In the genomic region with DNA sequence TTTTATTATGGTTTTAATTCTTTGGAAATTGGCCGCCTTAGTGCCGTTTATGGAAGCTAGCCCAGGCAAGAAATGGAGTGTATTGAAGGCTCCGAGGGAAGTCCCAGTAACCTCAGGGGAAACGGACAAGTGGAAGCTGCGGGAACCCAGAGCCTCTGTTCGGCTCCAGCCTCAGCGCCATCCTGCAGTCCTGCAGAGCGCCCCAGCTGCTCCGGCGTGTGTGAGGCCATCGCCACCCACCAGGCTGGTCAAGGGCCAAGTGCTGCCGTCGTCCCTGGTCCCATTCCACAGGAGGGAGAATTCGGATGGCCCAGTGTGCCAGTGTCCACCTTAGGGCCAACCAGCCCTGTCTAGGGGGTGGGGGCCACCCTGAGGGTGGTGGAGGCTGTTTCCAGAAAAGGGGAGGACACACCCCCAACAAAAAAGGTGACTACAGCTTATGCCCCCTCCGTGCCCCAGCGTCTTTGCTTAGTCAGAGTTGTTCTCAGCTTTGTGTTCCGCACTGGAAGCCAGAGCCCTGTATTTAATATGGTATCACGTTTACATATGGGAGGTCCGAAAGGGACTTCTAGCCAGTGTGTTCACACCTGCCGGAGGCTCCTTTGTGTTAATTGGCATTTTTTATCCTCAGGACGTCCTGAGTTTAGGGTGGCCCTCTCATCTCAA, we compare ENCODE assay signal across 16 cellular contexts. TPM values are rescaled to one million over a fixed set of nuclear protein-coding genes. Genes with fewer than 3 reads are reported as not detected.
DNase-seq lines count a peak whose midpoint lies in the region; ATAC-seq and TF ChIP-seq lines count a peak whose summit lies in the region.
"Had no signal": no experiment of that assay in that cellular context is flagged by ENCODE, and none has a peak within 500 bp of the region (broad histone marks: within the 10 kb centered on the region; RNA-seq: fewer than 3 reads in every experiment).

No MANE protein-coding gene starts in this region.

- peaks cover 4% of the 10 kb centered on the region; the same call in 1 of the 2 replicates for H3K36me3 Mint-ChIP-seq in WTC11
- peaks cover 11% of the 10 kb centered on the region for H3K36me3 Mint-ChIP-seq in endodermal cell (ENCODE audit: low read depth)
- H3K36me3 Mint-ChIP-seq in activated CD8-positive, alpha-beta memory T cell treated with anti-CD3 and anti-CD28 coated beads, Interleukin-2, amount 10 ng/mL, durations not matched to agents 7 days and 5 days = peaks cover 6% of the 10 kb centered on the region

- 0 out of 2 replicates have a peak, but pooled peaks cover 4% of the 10 kb centered on the region for H3K4me1 Mint-ChIP-seq in WTC11
- H3K4me1 Mint-ChIP-seq in endodermal cell = no peaks in the 10 kb centered on the region
- H3K4me1 Mint-ChIP-seq in activated CD8-positive, alpha-beta memory T cell treated with anti-CD3 and anti-CD28 coated beads, Interleukin-2, amount 10 ng/mL, durations not matched to agents 7 days and 5 days = peaks cover 21% of the 10 kb centered on the region

- H3K27ac ChIP-seq in HEK293 (ENCODE audit: extremely low read depth, low read depth, low read length) (no peak overlapping the region), endodermal cell (ENCODE audit: low read depth, low read length) (no peak overlapping the region), osteoblast (ENCODE audit: low read depth, low read length) (no peak overlapping the region), foreskin keratinocyte (no peak overlapping the region)

- H3K9me3 ChIP-seq in HEK293 (ENCODE audit: control insufficient read depth, insufficient read depth, low read depth, low read length) = no peaks in the 10 kb centered on the region
- H3K9me3 ChIP-seq in endodermal cell (ENCODE audit: control insufficient read depth, low read length) = no peaks in the 10 kb centered on the region
- H3K9me3 ChIP-seq in osteoblast (ENCODE audit: low read depth, low read length) = no peaks in the 10 kb centered on the region
- H3K9me3 ChIP-seq: HAP-1 had no signal

- DNase-seq in WTC11 (ENCODE audit: low spot score) (no peak), endodermal cell (peak; percentile 33), osteoblast (ENCODE audit: insufficient read length, low spot score, missing footprints) (peak; percentile 35), foreskin keratinocyte (no peak)
- DNase-seq in activated CD4-positive, alpha-beta T cell treated with anti-CD3 and anti-CD28 coated beads, Interleukin-2, amount 50 U/mL, for 4 hours = no peak
- no peak for DNase-seq in activated CD8-positive, alpha-beta memory T cell treated with anti-CD3 and anti-CD28 coated beads, Interleukin-2, amount 10 ng/mL, durations not matched to agents 7 days and 5 days
- DNase-seq: ACHN, COR-L47, NCI-H1105 treated with DMSO at 0.1 percent for 48 hours, NCI-H187 treated with DMSO at 0.1 percent for 48 hours, NCI-H69, OCI-M1 had no signal

- H3K9ac ChIP-seq in endodermal cell (ENCODE audit: extremely low read depth, low read length, poor library complexity, severe bottlenecking) = no peak overlapping the region

- H3K36me3 ChIP-seq in HEK293 (ENCODE audit: control insufficient read depth in 2 of 2, insufficient read depth in 1 of 2, low read length in 2 of 2) (peaks cover 0 to 27% of the 10 kb centered on the region in 2 experiments; a peak in 2 of 3 replicates), endodermal cell (ENCODE audit: control insufficient read depth, insufficient read depth, low read length) (peaks cover 6% of the 10 kb centered on the region), osteoblast (ENCODE audit: insufficient read depth, low read length) (no peaks in the 10 kb centered on the region)

- H2AFZ ChIP-seq in osteoblast (ENCODE audit: low read length) = no peak overlapping the region

- H3K4me3 Mint-ChIP-seq in WTC11 (no peak overlapping the region), endodermal cell (no peak overlapping the region)
- H3K4me3 Mint-ChIP-seq in activated CD8-positive, alpha-beta memory T cell treated with anti-CD3 and anti-CD28 coated beads, Interleukin-2, amount 10 ng/mL, durations not matched to agents 7 days and 5 days = no peak overlapping the region
- H3K4me3 Mint-ChIP-seq: IgD-negative memory B cell had no signal

- H3K27me3 Mint-ChIP-seq in WTC11 (ENCODE audit: low read depth) = no peaks in the 10 kb centered on the region
- no peaks in the 10 kb centered on the region for H3K27me3 Mint-ChIP-seq in endodermal cell (ENCODE audit: insufficient read depth)
- no peaks in the 10 kb centered on the region for H3K27me3 Mint-ChIP-seq in activated CD8-positive, alpha-beta memory T cell treated with anti-CD3 and anti-CD28 coated beads, Interleukin-2, amount 10 ng/mL, durations not matched to agents 7 days and 5 days
- H3K27me3 Mint-ChIP-seq: IgD-negative memory B cell had no signal

- H3K4me3 ChIP-seq in HEK293 (ENCODE audit: low read depth, low read length) (no peak overlapping the region), endodermal cell (ENCODE audit: low read length) (no peak overlapping the region), osteoblast (ENCODE audit: insufficient read depth, low read length) (no peak overlapping the region)
- H3K4me3 ChIP-seq: HAP-1 had no signal

- H3K27me3 ChIP-seq in endodermal cell (ENCODE audit: control insufficient read depth, insufficient read depth, low read length, poor library complexity, severe bottlenecking) = no peaks in the 10 kb centered on the region
- no peaks in the 10 kb centered on the region for H3K27me3 ChIP-seq in osteoblast (ENCODE audit: insufficient read depth, low read length)
- no peaks in the 10 kb centered on the region for H3K27me3 ChIP-seq in foreskin keratinocyte

- H3K27ac Mint-ChIP-seq in WTC11 (0 out of 2 replicates have a peak overlapping the region, but pooled peaks have one; percentile 63), endodermal cell (peak overlapping the region; percentile 30)
- H3K27ac Mint-ChIP-seq in activated CD8-positive, alpha-beta memory T cell treated with anti-CD3 and anti-CD28 coated beads, Interleukin-2, amount 10 ng/mL, durations not matched to agents 7 days and 5 days = no peak overlapping the region

- no peak overlapping the region for H3K4me2 ChIP-seq in osteoblast (ENCODE audit: insufficient read depth, low read length)

- peaks cover 94% of the 10 kb centered on the region for H3K79me2 ChIP-seq in osteoblast (ENCODE audit: insufficient read depth, low read length)

- CTCF ChIA-PET in HEK293 (lab: Yijun Ruan, JAX) = interaction anchor here (0.6 to 1.4 kb wide), 4 partner anchors 12 to 24 kb away, joined by 3 to 5 read pairs (median 3); no protein-coding TSS in a partner anchor
- CTCF ChIA-PET in WTC11 (lab: Charles Lee) = interaction anchor here (0.8 to 4.1 kb wide), 3 partner anchors 12 to 14 kb away, joined by 4 to 23 read pairs (median 5); a partner anchor contains a TSS
- CTCF ChIA-PET in activated CD8-positive, alpha-beta memory T cell treated with anti-CD3 and anti-CD28 coated beads, Interleukin-2, amount 10 ng/mL, durations not matched to agents 7 days and 5 days (lab: Charles Lee) = interaction anchor here (1.0 to 1.1 kb wide), 2 partner anchors 13 kb away, joined by 4 to 5 read pairs; a partner anchor contains a TSS

- 95% methylated on average over 17 to 21 of the region's 21 CpGs for WGBS in endodermal cell (ENCODE audit: insufficient coverage in 1 of 2, insufficient read length in 1 of 2), 2 experiments

- TF ChIP-seq CTCF in HEK293 (tag by site-specific recombination; IDR thresholded peaks at IDR 0.05) (no peak), WTC11 (IDR thresholded peaks at IDR 0.05) (no peak), endodermal cell (conservative IDR thresholded peaks at IDR 0.05) (no peak), osteoblast (IDR thresholded peaks at IDR 0.05; ENCODE audit: extremely low read depth, low read depth, low read length) (no peak), foreskin keratinocyte (conservative IDR thresholded peaks at IDR 0.05) (no peak)

- POLR2A ChIA-PET in HEK293 (lab: Yijun Ruan, JAX) = interaction anchor here (0.7 kb wide), 1 partner anchor 204 kb away, joined by 4 read pairs; no protein-coding TSS in a partner anchor
- POLR2A ChIA-PET in WTC11 (lab: Charles Lee) = interaction anchor here (0.7 kb wide), 1 partner anchor 19 kb away, joined by 3 read pairs; no protein-coding TSS in a partner anchor

- H3K9me3 Mint-ChIP-seq in WTC11 (no peaks in the 10 kb centered on the region), endodermal cell (no peaks in the 10 kb centered on the region)
- H3K9me3 Mint-ChIP-seq in activated CD8-positive, alpha-beta memory T cell treated with anti-CD3 and anti-CD28 coated beads, Interleukin-2, amount 10 ng/mL, durations not matched to agents 7 days and 5 days (ENCODE audit: low read depth) = no peaks in the 10 kb centered on the region
- H3K9me3 Mint-ChIP-seq: IgD-negative memory B cell had no signal

- peaks cover 69% of the 10 kb centered on the region for H4K20me1 ChIP-seq in osteoblast (ENCODE audit: insufficient read depth, low read length)

- no peak for ATAC-seq in WTC11
- no peak for ATAC-seq in foreskin keratinocyte
- no peak for ATAC-seq in HG02970 (IDR thresholded peaks at IDR 0.05; ENCODE audit: low FRiP score, unreplicated experiment)
- ATAC-seq in activated CD8-positive, alpha-beta memory T cell treated with anti-CD3 and anti-CD28 coated beads, Interleukin-2, amount 10 ng/mL, durations not matched to agents 7 days and 5 days = no peak

- no peaks in the 10 kb centered on the region for H3K4me1 ChIP-seq in HEK293 (ENCODE audit: control insufficient read depth, insufficient read depth, low read length)
- H3K4me1 ChIP-seq in endodermal cell (ENCODE audit: control insufficient read depth, insufficient read depth, low read length) = no peaks in the 10 kb centered on the region
- H3K4me1 ChIP-seq in osteoblast (ENCODE audit: insufficient read depth, low read length) = no peaks in the 10 kb centered on the region
- no peaks in the 10 kb centered on the region for H3K4me1 ChIP-seq in foreskin keratinocyte
- H3K4me1 ChIP-seq: HAP-1 had no signal

RNA-seq across cellular contexts. Expression of a gene that starts 13.0 kb away (rescaled TPM):
- total RNA-seq in WTC11 (2021) (79.4 to 88.8 TPM (median 80.7 TPM) in 3 replicates), endodermal cell (10 to 100 TPM; 66.9 to 71.4 TPM), osteoblast (41.5 and 46.7 TPM in 2 replicates), foreskin keratinocyte (20.2 and 21.8 TPM in 2 replicates)
- 52.3 TPM for polyA plus RNA-seq in endodermal cell (2013, experiment 1 of 2)
- polyA plus RNA-seq in endodermal cell (2013, experiment 2 of 2) = 45.0 TPM
- 10.0 and 12.0 TPM in 2 replicates for polyA plus RNA-seq in foreskin keratinocyte
- total RNA-seq in activated CD8-positive, alpha-beta memory T cell treated with anti-CD3 and anti-CD28 coated beads, Interleukin-2, amount 10 ng/mL, durations not matched to agents 7 days and 5 days = 10 to 100 TPM; 76.9 to 92.1 TPM

RNA-seq across cellular contexts. Expression of a gene that starts 22.9 kb away (rescaled TPM):
- total RNA-seq in WTC11 (2021) = 56.8 to 59.5 TPM (median 59.0 TPM) in 3 replicates
- 10 to 100 TPM; 46.8 to 49.6 TPM for total RNA-seq in endodermal cell
- 28.8 TPM for polyA plus RNA-seq in endodermal cell (2013, experiment 1 of 2)
- 24.7 TPM for polyA plus RNA-seq in endodermal cell (2013, experiment 2 of 2)
- 6.2 and 9.4 TPM in 2 replicates for total RNA-seq in osteoblast
- total RNA-seq in foreskin keratinocyte = 11.5 and 11.9 TPM in 2 replicates
- 22.4 and 23.5 TPM in 2 replicates for polyA plus RNA-seq in foreskin keratinocyte
- total RNA-seq in activated CD8-positive, alpha-beta memory T cell treated with anti-CD3 and anti-CD28 coated beads, Interleukin-2, amount 10 ng/mL, durations not matched to agents 7 days and 5 days = 10 to 100 TPM; 20.2 to 27.7 TPM

RNA-seq across cellular contexts. Expression of a gene that starts 55.7 kb away (rescaled TPM):
- 41.8 to 45.8 TPM (median 42.0 TPM) in 3 replicates for total RNA-seq in WTC11 (2021)
- total RNA-seq in endodermal cell = 10 to 100 TPM; 38.6 to 40.7 TPM
- 36.4 TPM for polyA plus RNA-seq in endodermal cell (2013, experiment 1 of 2)
- polyA plus RNA-seq in endodermal cell (2013, experiment 2 of 2) = 33.5 TPM
- 15.0 and 18.1 TPM in 2 replicates for total RNA-seq in osteoblast
- 24.7 and 25.1 TPM in 2 replicates for total RNA-seq in foreskin keratinocyte
- 35.6 and 38.8 TPM in 2 replicates for polyA plus RNA-seq in foreskin keratinocyte
- total RNA-seq in activated CD8-positive, alpha-beta memory T cell treated with anti-CD3 and anti-CD28 coated beads, Interleukin-2, amount 10 ng/mL, durations not matched to agents 7 days and 5 days = 10 to 100 TPM; 31.6 to 35.6 TPM

Comparison
In these comparisons a context has a peak if more than half of its experiments do, and no peak if none do; other contexts are left out.
1. DNase-seq: peak in endodermal cell (single experiment) and osteoblast (single experiment); none in WTC11 (single experiment), foreskin keratinocyte (0 of 2), activated CD4-positive, alpha-beta T cell treated with anti-CD3 and anti-CD28 coated beads, Interleukin-2, amount 50 U/mL, for 4 hours (0 of 2) and activated CD8-positive, alpha-beta memory T cell treated with anti-CD3 and anti-CD28 coated beads, Interleukin-2, amount 10 ng/mL, durations not matched to agents 7 days and 5 days (single experiment).